ENCODE assay signal across 8 cellular contexts in genomic region chr1:40861227-40862003, GRCh38. TPM values are rescaled to one million over a fixed set of nuclear protein-coding genes. Genes with fewer than 3 reads are reported as not detected.
DNase-seq lines count a peak whose midpoint lies in the region; ATAC-seq and TF ChIP-seq lines count a peak whose summit lies in the region.

No MANE protein-coding gene starts in this region.

- peaks cover 15% of the 10 kb centered on the region for H3K4me1 Mint-ChIP-seq in activated CD4-positive, alpha-beta T cell treated with anti-CD3 and anti-CD28 coated beads, Interleukin-2, amount 10 ng/mL, durations not matched to agents 24 days and 14 days
- peaks cover 9% of the 10 kb centered on the region for H3K4me1 Mint-ChIP-seq in type B pancreatic cell (ENCODE audit: unreplicated experiment)

- peak overlapping the region; percentile 84 for H3K27ac Mint-ChIP-seq in activated CD4-positive, alpha-beta T cell treated with anti-CD3 and anti-CD28 coated beads, Interleukin-2, amount 10 ng/mL, durations not matched to agents 24 days and 14 days
- peak overlapping the region; percentile 92 for H3K27ac Mint-ChIP-seq in type B pancreatic cell

- peaks cover 6 to 24% of the 10 kb centered on the region in 2 donors for H3K4me1 ChIP-seq in muscle layer of duodenum (ENCODE audit: control insufficient read depth in 1 of 2, insufficient read depth in 2 of 2, low read length in 2 of 2)

- no peaks in the 10 kb centered on the region for H3K9me3 ChIP-seq in muscle layer of duodenum (ENCODE audit: control insufficient read depth in 1 of 2, low read length in 2 of 2)

- H3K27me3 ChIP-seq in muscle layer of duodenum (ENCODE audit: low read depth, low read length), result no peaks in the 10 kb centered on the region

- no peaks in the 10 kb centered on the region for H3K9me3 Mint-ChIP-seq in activated CD4-positive, alpha-beta T cell treated with anti-CD3 and anti-CD28 coated beads, Interleukin-2, amount 10 ng/mL, durations not matched to agents 24 days and 14 days
- no peaks in the 10 kb centered on the region for H3K9me3 Mint-ChIP-seq in type B pancreatic cell

- ATAC-seq in HG02885 (IDR thresholded peaks at IDR 0.05; ENCODE audit: poor library complexity, unreplicated experiment), result peak; percentile 5
- no peak for ATAC-seq in HG03439 (IDR thresholded peaks at IDR 0.05; ENCODE audit: unreplicated experiment)
- no peak for ATAC-seq in HG02884 (IDR thresholded peaks at IDR 0.05; ENCODE audit: unreplicated experiment)

- no peaks in the 10 kb centered on the region for H3K36me3 Mint-ChIP-seq in activated CD4-positive, alpha-beta T cell treated with anti-CD3 and anti-CD28 coated beads, Interleukin-2, amount 10 ng/mL, durations not matched to agents 24 days and 14 days (ENCODE audit: low read depth)
- no peaks in the 10 kb centered on the region for H3K36me3 Mint-ChIP-seq in type B pancreatic cell

- no peaks in the 10 kb centered on the region for H3K36me3 ChIP-seq in muscle layer of duodenum (ENCODE audit: control insufficient read depth in 1 of 2, insufficient read depth in 2 of 2, low read length in 2 of 2)

- peak overlapping the region; percentile 85 for H3K4me3 Mint-ChIP-seq in activated CD4-positive, alpha-beta T cell treated with anti-CD3 and anti-CD28 coated beads, Interleukin-2, amount 10 ng/mL, durations not matched to agents 24 days and 14 days
- H3K4me3 Mint-ChIP-seq in type B pancreatic cell, result peak overlapping the region; percentile 93

- H3K27ac ChIP-seq in muscle layer of duodenum (ENCODE audit: low read length), result no peak overlapping the region

- H3K27me3 Mint-ChIP-seq in activated CD4-positive, alpha-beta T cell treated with anti-CD3 and anti-CD28 coated beads, Interleukin-2, amount 10 ng/mL, durations not matched to agents 24 days and 14 days, result peaks cover 26% of the 10 kb centered on the region
- H3K27me3 Mint-ChIP-seq in type B pancreatic cell, result peaks cover 33% of the 10 kb centered on the region

- H3K4me3 ChIP-seq in epithelial cell of esophagus (ENCODE audit: low read length) (peak overlapping the region; percentile 55), muscle layer of duodenum (ENCODE audit: low read depth in 1 of 2, low read length in 2 of 2) (peak overlapping the region; percentile 60 to 74)

- intact Hi-C loops in activated CD4-positive, alpha-beta T cell treated with anti-CD3 and anti-CD28 coated beads, Interleukin-2, amount 10 ng/mL, durations not matched to agents 24 days and 14 days (cut with micrococcal nuclease), result loop anchor here (5.0 to 10.0 kb wide), 3 partner anchors 59 to 194 kb away; partner anchors contain the start of genes CTPS1 and RIMS3

- DNase-seq in COLO668 (lab: John Stamatoyannopoulos, UW; ENCODE audit: unreplicated experiment), result peak; percentile 58
- peak; percentile 81 for DNase-seq in activated CD4-positive, alpha-beta T cell treated with anti-CD3 and anti-CD28 coated beads, Interleukin-2, amount 10 ng/mL, durations not matched to agents 24 days and 14 days
- DNase-seq in epithelial cell of esophagus (ENCODE audit: low read depth), result peak; percentile 68
- DNase-seq in type B pancreatic cell (ENCODE audit: extremely low spot score, unreplicated experiment), result no peak

- TF ChIP-seq CTCF in epithelial cell of esophagus (IDR thresholded peaks at IDR 0.05; ENCODE audit: insufficient read depth, low read depth, low read length, missing control alignments) (no peak), type B pancreatic cell (conservative IDR thresholded peaks at IDR 0.05) (no peak)

RNA-seq across cellular contexts. Expression of gene CITED4, which starts 0.7 kb away (rescaled TPM):
- total RNA-seq in activated CD4-positive, alpha-beta T cell treated with anti-CD3 and anti-CD28 coated beads, Interleukin-2, amount 10 ng/mL, durations not matched to agents 24 days and 14 days, result 5.5 and 6.0 TPM in 2 replicates
- 101 and 207 TPM in 2 replicates for total RNA-seq in type B pancreatic cell (ENCODE audit: low replicate concordance)

Comparison
In these comparisons a context has a peak if more than half of its experiments do, and no peak if none do; other contexts are left out.
1. RNA of gene CITED4, which starts 0.7 kb away (total RNA-seq): 101 to 207 TPM in type B pancreatic cell; 5.5 to 6.0 TPM in activated CD4-positive, alpha-beta T cell treated with anti-CD3 and anti-CD28 coated beads, Interleukin-2, amount 10 ng/mL, durations not matched to agents 24 days and 14 days; every median in the first group is over 10 times any median in the second.